ENCODE assay signal across 27 cellular contexts in genomic region chr3:9121366-9121765, GRCh38.
DNase-seq lines count a peak whose midpoint lies in the region; ATAC-seq lines count a peak whose summit lies in the region.
"Had no signal": no experiment of that assay in that cellular context is flagged by ENCODE, and none has a peak within 500 bp of the region (broad histone marks: within the 10 kb centered on the region; RNA-seq: fewer than 3 reads in every experiment).

No MANE protein-coding gene starts in this region.

- H2AFZ ChIP-seq in neuronal stem cell (ENCODE audit: low read length) = no peak overlapping the region
- H2AFZ ChIP-seq: GM23248 had no signal

- H3K27me3 Mint-ChIP-seq in activated CD4-positive, alpha-beta T cell treated with anti-CD3 and anti-CD28 coated beads, Interleukin-2, amount 10 ng/mL, durations not matched to agents 7 days and 5 days = no peaks in the 10 kb centered on the region

- DNase-seq in DMS 273 (lab: John Stamatoyannopoulos, UW; ENCODE audit: unreplicated experiment) (peak; percentile 62), DMS 273 treated with DMSO at 0.1 percent for 48 hours (lab: John Stamatoyannopoulos, UW) (no peak), medulla oblongata (ENCODE audit: extremely low spot score) (peak; percentile 57), neuronal stem cell (ENCODE audit: low spot score) (no peak), NCI-H446 treated with DMSO at 0.1 percent for 48 hours (lab: John Stamatoyannopoulos, UW) (no peak), sciatic nerve (ENCODE audit: low spot score) (no peak), NCI-H146 (lab: John Stamatoyannopoulos, UW) (no peak)
- no peak for DNase-seq in activated CD4-positive, alpha-beta T cell treated with anti-CD3 and anti-CD28 coated beads, Interleukin-2, amount 10 ng/mL, durations not matched to agents 7 days and 5 days
- DNase-seq: Calu3, DMS53, GM23248, HFFc6, IMR-90, KG1, MM.1S, NCI-H1048, NCI-H1417, NCI-H1694 treated with DMSO at 0.1 percent for 48 hours, NCI-H2081, NCI-H2227 treated with DMSO at 0.1 percent for 48 hours, NCI-H510A, NCI-H69, RPMI8226, SHP77 had no signal

- no peak overlapping the region for H4K8ac ChIP-seq in neuronal stem cell (ENCODE audit: low read depth, low read length)

- no peaks in the 10 kb centered on the region for H3K79me1 ChIP-seq in neuronal stem cell (ENCODE audit: low read depth, low read length)

- no peak overlapping the region for H3K14ac ChIP-seq in neuronal stem cell (ENCODE audit: low read length)

- no peak for ATAC-seq in sciatic nerve

- H2BK15ac ChIP-seq in neuronal stem cell (ENCODE audit: low read length) = no peak overlapping the region

- no peak overlapping the region for H3K4me3 ChIP-seq in neuronal stem cell (ENCODE audit: low read length in 2 of 2)
- H3K4me3 ChIP-seq: GM23248, HAP-1, SK-N-MC had no signal

- H3K4me1 ChIP-seq in neuronal stem cell (ENCODE audit: control insufficient read depth in 2 of 2, insufficient read depth in 1 of 2, low read depth in 1 of 2, low read length in 2 of 2) = peaks cover 9 to 12% of the 10 kb centered on the region in 2 donors
- H3K4me1 ChIP-seq: HAP-1 had no signal

- no peak overlapping the region for H2BK12ac ChIP-seq in neuronal stem cell (ENCODE audit: low read length)

- H3K4me2 ChIP-seq in neuronal stem cell (ENCODE audit: insufficient read depth, low read length, poor library complexity, severe bottlenecking) = no peak overlapping the region

- POLR2A ChIA-PET in activated CD4-positive, alpha-beta T cell treated with anti-CD3 and anti-CD28 coated beads, Interleukin-2, amount 10 ng/mL, durations not matched to agents 7 days and 5 days (lab: Charles Lee) = no interaction called here

- H3K9me3 Mint-ChIP-seq in activated CD4-positive, alpha-beta T cell treated with anti-CD3 and anti-CD28 coated beads, Interleukin-2, amount 10 ng/mL, durations not matched to agents 7 days and 5 days = no peaks in the 10 kb centered on the region
- H3K9me3 Mint-ChIP-seq: HFFc6 had no signal

- no peak overlapping the region for H3K4me3 Mint-ChIP-seq in activated CD4-positive, alpha-beta T cell treated with anti-CD3 and anti-CD28 coated beads, Interleukin-2, amount 10 ng/mL, durations not matched to agents 7 days and 5 days
- H3K4me3 Mint-ChIP-seq: HFFc6 had no signal

- CTCF ChIA-PET in activated CD4-positive, alpha-beta T cell treated with anti-CD3 and anti-CD28 coated beads, Interleukin-2, amount 10 ng/mL, durations not matched to agents 7 days and 5 days (lab: Charles Lee) = interaction anchor here (0.7 kb wide), 1 partner anchor 133 kb away, joined by 3 read pairs; no protein-coding TSS in a partner anchor

- no peaks in the 10 kb centered on the region for H3K4me1 Mint-ChIP-seq in activated CD4-positive, alpha-beta T cell treated with anti-CD3 and anti-CD28 coated beads, Interleukin-2, amount 10 ng/mL, durations not matched to agents 7 days and 5 days

- H3K27ac Mint-ChIP-seq in activated CD4-positive, alpha-beta T cell treated with anti-CD3 and anti-CD28 coated beads, Interleukin-2, amount 10 ng/mL, durations not matched to agents 7 days and 5 days = no peak overlapping the region
- H3K27ac Mint-ChIP-seq: HFFc6 had no signal

- H3K9me3 ChIP-seq in neuronal stem cell (replicated peaks in 1 of 2; ENCODE audit: control insufficient read depth in 2 of 2, insufficient read depth in 1 of 2, low read depth in 1 of 2, low read length in 2 of 2) = no peaks in the 10 kb centered on the region
- H3K9me3 ChIP-seq: HAP-1 had no signal

- H2BK120ac ChIP-seq in neuronal stem cell (ENCODE audit: low read depth, low read length) = no peak overlapping the region

- no peak overlapping the region for H3K4ac ChIP-seq in neuronal stem cell (ENCODE audit: low read length)

- H2AK5ac ChIP-seq in neuronal stem cell (ENCODE audit: low read depth, low read length) = no peak overlapping the region

- H3K18ac ChIP-seq in neuronal stem cell (ENCODE audit: low read length) = peak overlapping the region; percentile 44

- peaks cover 6 to 80% of the 10 kb centered on the region in 2 donors for H3K36me3 ChIP-seq in neuronal stem cell (replicated peaks in 1 of 2; ENCODE audit: control insufficient read depth in 2 of 2, insufficient read depth in 2 of 2, low read length in 2 of 2)
- H3K36me3 ChIP-seq: HAP-1 had no signal

- no peaks in the 10 kb centered on the region for H3K27me3 ChIP-seq in neuronal stem cell (ENCODE audit: control insufficient read depth in 3 of 3, insufficient read depth in 3 of 3, low read depth in 1 of 3, low read length in 3 of 3)

- WGBS in neuronal stem cell (ENCODE audit: extremely low coverage in 2 of 2, insufficient read length in 2 of 2, insufficient replicate concordance in 1 of 2), 2 donors = no CpG with 5 or more reads among the region's 10 CpGs

- H3K9ac ChIP-seq in neuronal stem cell (ENCODE audit: low read depth, low read length, poor library complexity) = no peak overlapping the region
- H3K9ac ChIP-seq: GM23248 had no signal

- H4K91ac ChIP-seq in neuronal stem cell (ENCODE audit: low read depth, low read length, poor library complexity) = no peak overlapping the region

- no peak overlapping the region for H3K23ac ChIP-seq in neuronal stem cell (ENCODE audit: low read depth, low read length, poor library complexity)

- intact Hi-C loops in sciatic nerve (cut with DNase I) = no loop called here

- H3K36me3 Mint-ChIP-seq in activated CD4-positive, alpha-beta T cell treated with anti-CD3 and anti-CD28 coated beads, Interleukin-2, amount 10 ng/mL, durations not matched to agents 7 days and 5 days (ENCODE audit: low read depth) = no peaks in the 10 kb centered on the region

- H3K27ac ChIP-seq in neuronal stem cell (replicated peaks; ENCODE audit: low read length) = no peak overlapping the region
- H3K27ac ChIP-seq: 22Rv1, GM23248, SK-N-MC had no signal

- no peak overlapping the region for H2BK5ac ChIP-seq in neuronal stem cell (ENCODE audit: low read length)

Comparison
In these comparisons a context has a peak if more than half of its experiments do, and no peak if none do; other contexts are left out.
1. DNase-seq: peak in DMS 273 (single experiment) and medulla oblongata (single experiment); none in DMS 273 treated with DMSO at 0.1 percent for 48 hours (single experiment), neuronal stem cell (single experiment), NCI-H446 treated with DMSO at 0.1 percent for 48 hours (single experiment), sciatic nerve (single experiment), activated CD4-positive, alpha-beta T cell treated with anti-CD3 and anti-CD28 coated beads, Interleukin-2, amount 10 ng/mL, durations not matched to agents 7 days and 5 days (single experiment) and NCI-H146 (single experiment).